16 cellular contexts compared by ENCODE assay signal in genomic region chr4:179664628-179665027, GRCh38.
DNase-seq lines count a peak whose midpoint lies in the region; ATAC-seq, FAIRE-seq and TF ChIP-seq lines count a peak whose summit lies in the region.
"Had no signal": no experiment of that assay in that cellular context is flagged by ENCODE, and none has a peak within 500 bp of the region (broad histone marks: within the 10 kb centered on the region; RNA-seq: fewer than 3 reads in every experiment).

No MANE protein-coding gene starts in this region.

- no peak overlapping the region for H3K4me3 ChIP-seq in H1 (ENCODE audit: extremely low read depth in 1 of 4, insufficient read depth in 2 of 4, low read depth in 3 of 4, low read length in 4 of 4)

- H4K91ac ChIP-seq in H1 (replicated peaks; ENCODE audit: insufficient read length, low read length): no peak overlapping the region

- H3K36me3 ChIP-seq in H1 (ENCODE audit: control insufficient read depth in 2 of 4, insufficient read depth in 4 of 4, low read length in 3 of 4): no peaks in the 10 kb centered on the region

- no peak overlapping the region for H3K4me2 ChIP-seq in H1 (ENCODE audit: insufficient read depth in 1 of 2, low read depth in 2 of 2, low read length in 2 of 2)

- no peaks in the 10 kb centered on the region for H3K4me1 ChIP-seq in H1 (replicated peaks in 1 of 4; ENCODE audit: control insufficient read depth in 3 of 4, insufficient read depth in 4 of 4, low read length in 3 of 4)

- H3K27ac ChIP-seq in H1 (ENCODE audit: low read depth, low read length): no peak overlapping the region
- H3K27ac ChIP-seq: HL-60 had no signal

- ATAC-seq in HG03432 (IDR thresholded peaks at IDR 0.05; ENCODE audit: unreplicated experiment) (peak; percentile 64), GM19395 (IDR thresholded peaks at IDR 0.05; ENCODE audit: unreplicated experiment) (no peak)

- no peak overlapping the region for H2AK5ac ChIP-seq in H1 (ENCODE audit: low read depth, low read length)

- FAIRE-seq in H1 (lab: Jason Lieb, UNC): no peak
- FAIRE-seq: A204.1 had no signal

- no peak overlapping the region for H2BK15ac ChIP-seq in H1 (ENCODE audit: low read length)

- H2AFZ ChIP-seq in H1 (ENCODE audit: low read length): no peak overlapping the region; the same call in 1 of the 2 replicates

- WGBS in H1 (ENCODE audit: extremely low coverage in 1 of 2, insufficient coverage in 1 of 2, insufficient read length in 1 of 2, insufficient replicate concordance in 2 of 2, low coverage in 1 of 2, low lambda C conversion rate in 2 of 2, missing lambda C conversion rate in 1 of 2), 2 experiments: 96% methylated on average over 6 of the region's 6 CpGs; no CpG with 5 or more reads in 1 of the 2 experiments

- H3K27me3 Mint-ChIP-seq in activated naive CD4-positive, alpha-beta T cell treated with anti-CD3 and anti-CD28 coated beads for 36 hours (ENCODE audit: low read depth): no peaks in the 10 kb centered on the region
- H3K27me3 Mint-ChIP-seq in osteocyte (ENCODE audit: unreplicated experiment): peaks cover 2% of the 10 kb centered on the region
- H3K27me3 Mint-ChIP-seq: B cell; CD4-positive, alpha-beta T cell had no signal

- H3K27me3 ChIP-seq in H1 (replicated peaks in 1 of 4; ENCODE audit: control insufficient read depth in 3 of 4, extremely low read depth in 1 of 4, insufficient read depth in 3 of 4, low read length in 3 of 4): no peaks in the 10 kb centered on the region

- H4K20me1 ChIP-seq in H1 (replicated peaks in 1 of 2; ENCODE audit: control insufficient read depth in 1 of 2, insufficient read depth in 2 of 2, low read length in 2 of 2): peaks cover 0 to 2% of the 10 kb centered on the region in 2 experiments

- DNase-seq in activated naive CD4-positive, alpha-beta T cell treated with anti-CD3 and anti-CD28 coated beads for 36 hours: peak; percentile 6
- no peak for DNase-seq in activated naive CD4-positive, alpha-beta T cell treated with anti-CD3 and anti-CD28 coated beads, Interleukin-2, amount 50 U/mL, for 16 hours
- no peak for DNase-seq in H1 (ENCODE audit: low read depth in 1 of 2, low spot score in 2 of 2)
- no peak for DNase-seq in NK-92 treated with Interleukin-12 subunit alpha and Interleukin-12 subunit beta, amount 100 ng/mL, for 24 hours (lab: John Stamatoyannopoulos, UW)
- DNase-seq in osteocyte (ENCODE audit: extremely low spot score, unreplicated experiment): no peak
- DNase-seq: C1 segment of cervical spinal cord; Calu3; CD4-positive, alpha-beta T cell; DMS 273 treated with DMSO at 0.1 percent for 48 hours; HCEC 1CT; HFFc6 had no signal

- H3K36me3 Mint-ChIP-seq in activated naive CD4-positive, alpha-beta T cell treated with anti-CD3 and anti-CD28 coated beads for 36 hours (ENCODE audit: low read depth): no peaks in the 10 kb centered on the region
- H3K36me3 Mint-ChIP-seq in osteocyte (ENCODE audit: unreplicated experiment): no peaks in the 10 kb centered on the region

- H3K4ac ChIP-seq in H1 (replicated peaks; ENCODE audit: insufficient read length, low read depth, low read length): no peak overlapping the region

- no peak overlapping the region for H2BK120ac ChIP-seq in H1 (replicated peaks; ENCODE audit: low read depth, low read length)

- H3K27ac Mint-ChIP-seq in activated naive CD4-positive, alpha-beta T cell treated with anti-CD3 and anti-CD28 coated beads for 36 hours: no peak overlapping the region
- H3K27ac Mint-ChIP-seq in osteocyte (ENCODE audit: unreplicated experiment): no peak overlapping the region
- H3K27ac Mint-ChIP-seq: B cell; CD4-positive, alpha-beta T cell; HFFc6 had no signal

- H3K9ac ChIP-seq in H1 (replicated peaks in 1 of 4; ENCODE audit: extremely low read depth in 1 of 4, low read depth in 3 of 4, low read length in 3 of 4): no peak overlapping the region; a peak in 1 of 7 replicates

- no peaks in the 10 kb centered on the region for H3K79me2 ChIP-seq in H1 (ENCODE audit: control insufficient read depth in 1 of 2, insufficient read depth in 2 of 2, low read length in 2 of 2)

- H2BK12ac ChIP-seq in H1 (ENCODE audit: low read depth, low read length): no peak overlapping the region

- H3K9me3 ChIP-seq in H1 (ENCODE audit: insufficient read depth in 2 of 2, low read depth in 1 of 2, low read length in 1 of 2): no peaks in the 10 kb centered on the region

- peaks cover 16% of the 10 kb centered on the region for H3K9me3 Mint-ChIP-seq in activated naive CD4-positive, alpha-beta T cell treated with anti-CD3 and anti-CD28 coated beads for 36 hours
- H3K9me3 Mint-ChIP-seq in osteocyte (ENCODE audit: unreplicated experiment): peaks cover 11% of the 10 kb centered on the region

- peak overlapping the region; percentile 52; the same call in 1 of the 2 replicates for H2BK5ac ChIP-seq in H1 (ENCODE audit: low read depth, low read length)

- no peak overlapping the region for H3K23ac ChIP-seq in H1 (ENCODE audit: insufficient read length)

- no peaks in the 10 kb centered on the region for H3K79me1 ChIP-seq in H1 (ENCODE audit: low read depth, low read length)

- no peak overlapping the region; the same call in 1 of the 2 replicates for H4K8ac ChIP-seq in H1 (ENCODE audit: extremely low read depth, insufficient read depth, low read length)

- CTCF ChIA-PET in activated naive CD4-positive, alpha-beta T cell treated with anti-CD3 and anti-CD28 coated beads for 36 hours (lab: Charles Lee): no interaction called here
- CTCF ChIA-PET in H1 (lab: Charles Lee; ENCODE audit: partially characterized antibody): no interaction called here

- POLR2A ChIA-PET in H1 (lab: Charles Lee; ENCODE audit: partially characterized antibody): no interaction called here

- H3K4me1 Mint-ChIP-seq in activated naive CD4-positive, alpha-beta T cell treated with anti-CD3 and anti-CD28 coated beads for 36 hours (ENCODE audit: low read depth): no peaks in the 10 kb centered on the region
- peaks cover 11% of the 10 kb centered on the region for H3K4me1 Mint-ChIP-seq in osteocyte (ENCODE audit: unreplicated experiment)
- H3K4me1 Mint-ChIP-seq: B cell had no signal

- intact Hi-C loops in activated naive CD4-positive, alpha-beta T cell treated with anti-CD3 and anti-CD28 coated beads for 36 hours (cut with micrococcal nuclease): no loop called here

- TF ChIP-seq EP300 in H1 (IDR thresholded peaks at IDR 0.05; ENCODE audit: borderline replicate concordance in 1 of 2, low read depth in 2 of 2, low read length in 2 of 2): no peak

- H3K23me2 ChIP-seq in H1 (ENCODE audit: low read depth, low read length): peaks cover 7% of the 10 kb centered on the region; the same call in 1 of the 2 replicates

- H2BK20ac ChIP-seq in H1 (ENCODE audit: low read length): no peak overlapping the region

- H3K56ac ChIP-seq in H1 (replicated peaks; ENCODE audit: insufficient read length, low read depth, low read length): no peak overlapping the region

- no peak for TF ChIP-seq RAD21 in H1 (IDR thresholded peaks at IDR 0.05 in 1 of 2, conservative IDR thresholded peaks at IDR 0.05 in 1 of 2; ENCODE audit: low read depth in 2 of 2, low read length in 2 of 2)

- TF ChIP-seq POLR2A in H1 (IDR thresholded peaks at IDR 0.05; ENCODE audit: control extremely low read depth in 1 of 2, low read depth in 2 of 2, low read length in 2 of 2): no peak

- no peak overlapping the region for H3K14ac ChIP-seq in H1 (ENCODE audit: insufficient read length)

- H3K4me3 Mint-ChIP-seq in activated naive CD4-positive, alpha-beta T cell treated with anti-CD3 and anti-CD28 coated beads for 36 hours: no peak overlapping the region
- no peak overlapping the region for H3K4me3 Mint-ChIP-seq in osteocyte (ENCODE audit: unreplicated experiment)
- H3K4me3 Mint-ChIP-seq: B cell; CD4-positive, alpha-beta T cell; HFFc6 had no signal

- H3K18ac ChIP-seq in H1 (ENCODE audit: extremely low read depth, low read length): no peak overlapping the region

- TF ChIP-seq CTCF in H1 (IDR thresholded peaks at IDR 0.05; ENCODE audit: control extremely low read depth in 1 of 3, insufficient read depth in 1 of 3, low read depth in 1 of 3, low read length in 3 of 3) (no peak), osteocyte (IDR thresholded peaks at IDR 0.05) (no peak)

- no peak overlapping the region for H4K5ac ChIP-seq in H1 (ENCODE audit: insufficient read length, low read depth, low read length)

TF ChIP-seq in H1, 55 proteins besides CTCF, POLR2A, EP300 and RAD21:
- TF ChIP-seq CTBP2 (IDR thresholded peaks at IDR 0.05; ENCODE audit: borderline replicate concordance, insufficient read depth, insufficient read length, low read length) (no peak), HDAC6 (IDR thresholded peaks at IDR 0.05; ENCODE audit: low read depth, low read length) (no peak), JUND (IDR thresholded peaks at IDR 0.05; ENCODE audit: low read length) (no peak), CHD2 (IDR thresholded peaks at IDR 0.05; ENCODE audit: low read length) (no peak)
